Comparison of ENCODE assay signal across 5 cellular contexts in genomic region chr2:60003076-60003475, GRCh38.
"Had no signal": no experiment of that assay in that cellular context is flagged by ENCODE, and none has a peak within 500 bp of the region (broad histone marks: within the 10 kb centered on the region; RNA-seq: fewer than 3 reads in every experiment).

No MANE protein-coding gene starts in this region.

- H3K4me3 ChIP-seq: GM23248, K562 had no signal

- ATAC-seq: K562 had no signal

- DNase-seq: GM23248, GOT3, HCEC 1CT, IMR-90 had no signal
